Comparison of ENCODE assay signal across 17 cellular contexts in genomic region chr17:38911081-38911730, GRCh38. TPM values are rescaled to one million over a fixed set of nuclear protein-coding genes. Genes with fewer than 3 reads are reported as not detected.
DNase-seq lines count a peak whose midpoint lies in the region; ATAC-seq and TF ChIP-seq lines count a peak whose summit lies in the region.
"Had no signal": no experiment of that assay in that cellular context is flagged by ENCODE, and none has a peak within 500 bp of the region (broad histone marks: within the 10 kb centered on the region; RNA-seq: fewer than 3 reads in every experiment).

No MANE protein-coding gene starts in this region.

- CTCF ChIA-PET in activated naive CD4-positive, alpha-beta T cell treated with anti-CD3 and anti-CD28 coated beads, Interleukin-2, amount 10 ng/mL, durations not matched to agents 7 days and 5 days (lab: Charles Lee) = no interaction called here
- CTCF ChIA-PET in activated CD8-positive, alpha-beta T cell treated with anti-CD3 and anti-CD28 coated beads for 36 hours (lab: Charles Lee) = no interaction called here

- POLR2A ChIA-PET in activated CD8-positive, alpha-beta T cell treated with anti-CD3 and anti-CD28 coated beads for 36 hours (lab: Charles Lee) = interaction anchor here (0.7 to 1.9 kb wide), 4 partner anchors 10 to 63 kb away, joined by 3 to 5 read pairs (median 4); no protein-coding TSS in a partner anchor

- peak overlapping the region; percentile 59 for H3K27ac ChIP-seq in subcutaneous abdominal adipose tissue (ENCODE audit: low read depth, low read length)
- H3K27ac ChIP-seq: cardiac muscle cell, KMS-11, SJSA1 had no signal

- H3K4me3 Mint-ChIP-seq in activated naive CD4-positive, alpha-beta T cell treated with anti-CD3 and anti-CD28 coated beads, Interleukin-2, amount 10 ng/mL, durations not matched to agents 7 days and 5 days = no peak overlapping the region
- H3K4me3 Mint-ChIP-seq in activated CD8-positive, alpha-beta T cell treated with anti-CD3 and anti-CD28 coated beads for 36 hours = no peak overlapping the region

- H3K4me3 ChIP-seq in subcutaneous abdominal adipose tissue (ENCODE audit: low read depth in 1 of 5, low read length in 5 of 5) = no peak overlapping the region
- H3K4me3 ChIP-seq: cardiac muscle cell, SJSA1 had no signal

- intact Hi-C loops in activated CD8-positive, alpha-beta T cell treated with anti-CD3 and anti-CD28 coated beads for 36 hours (cut with micrococcal nuclease) = no loop called here

- no peaks in the 10 kb centered on the region for H3K27me3 Mint-ChIP-seq in activated naive CD4-positive, alpha-beta T cell treated with anti-CD3 and anti-CD28 coated beads, Interleukin-2, amount 10 ng/mL, durations not matched to agents 7 days and 5 days
- no peaks in the 10 kb centered on the region for H3K27me3 Mint-ChIP-seq in activated CD8-positive, alpha-beta T cell treated with anti-CD3 and anti-CD28 coated beads for 36 hours

- H3K9me3 ChIP-seq in subcutaneous abdominal adipose tissue (ENCODE audit: control insufficient read depth in 5 of 5, low read length in 5 of 5) = no peaks in the 10 kb centered on the region
- H3K9me3 ChIP-seq: SJSA1 had no signal

- H3K9ac ChIP-seq in subcutaneous abdominal adipose tissue (ENCODE audit: low read length in 5 of 5) = peak overlapping the region in 1 of 5 donors; percentile 41
- H3K9ac ChIP-seq: KMS-11 had no signal

- peaks cover 0 to 71% (median 45%) of the 10 kb centered on the region in 5 donors for H3K36me3 ChIP-seq in subcutaneous abdominal adipose tissue (ENCODE audit: control insufficient read depth in 5 of 5, insufficient read depth in 5 of 5, low read length in 5 of 5)

- H3K27ac Mint-ChIP-seq in activated naive CD4-positive, alpha-beta T cell treated with anti-CD3 and anti-CD28 coated beads, Interleukin-2, amount 10 ng/mL, durations not matched to agents 7 days and 5 days = no peak overlapping the region
- H3K27ac Mint-ChIP-seq in activated CD8-positive, alpha-beta T cell treated with anti-CD3 and anti-CD28 coated beads for 36 hours = peak overlapping the region; percentile 55

- no peak for ATAC-seq in activated CD8-positive, alpha-beta T cell treated with anti-CD3 and anti-CD28 coated beads for 36 hours
- ATAC-seq in HG02763 (IDR thresholded peaks at IDR 0.05; ENCODE audit: unreplicated experiment) = no peak

- peaks cover 14% of the 10 kb centered on the region for H3K4me1 Mint-ChIP-seq in activated naive CD4-positive, alpha-beta T cell treated with anti-CD3 and anti-CD28 coated beads, Interleukin-2, amount 10 ng/mL, durations not matched to agents 7 days and 5 days
- peaks cover 32% of the 10 kb centered on the region for H3K4me1 Mint-ChIP-seq in activated CD8-positive, alpha-beta T cell treated with anti-CD3 and anti-CD28 coated beads for 36 hours (ENCODE audit: low read depth)

- peaks cover 28% of the 10 kb centered on the region for H3K36me3 Mint-ChIP-seq in activated naive CD4-positive, alpha-beta T cell treated with anti-CD3 and anti-CD28 coated beads, Interleukin-2, amount 10 ng/mL, durations not matched to agents 7 days and 5 days
- peaks cover 19% of the 10 kb centered on the region for H3K36me3 Mint-ChIP-seq in activated CD8-positive, alpha-beta T cell treated with anti-CD3 and anti-CD28 coated beads for 36 hours (ENCODE audit: low read depth)

- H3K4me1 ChIP-seq in subcutaneous abdominal adipose tissue (ENCODE audit: control insufficient read depth in 5 of 5, insufficient read depth in 5 of 5, low read length in 5 of 5) = peaks cover 14 to 72% (median 65%) of the 10 kb centered on the region in 5 donors

- no peak for TF ChIP-seq CTCF in activated CD8-positive, alpha-beta T cell treated with anti-CD3 and anti-CD28 coated beads for 36 hours (IDR thresholded peaks at IDR 0.05)

- peak; percentile 9 for DNase-seq in activated naive CD4-positive, alpha-beta T cell treated with anti-CD3 and anti-CD28 coated beads, Interleukin-2, amount 10 ng/mL, durations not matched to agents 7 days and 5 days
- DNase-seq in activated naive CD4-positive, alpha-beta T cell treated with anti-CD3 and anti-CD28 coated beads, Interleukin-2, amount 50 U/mL, for 16 hours = no peak
- no peak for DNase-seq in activated CD8-positive, alpha-beta T cell treated with anti-CD3 and anti-CD28 coated beads for 36 hours
- DNase-seq in islet precursor cell (peak; percentile 45), DMS153 treated with DMSO at 0.1 percent for 48 hours (lab: John Stamatoyannopoulos, UW; ENCODE audit: unreplicated experiment) (no peak), NCI-H345 treated with DMSO at 0.1 percent for 48 hours (lab: John Stamatoyannopoulos, UW; ENCODE audit: unreplicated experiment) (no peak)
- DNase-seq: activated CD4-positive, alpha-beta T cell treated with anti-CD3 and anti-CD28 coated beads for 48 hours; GF-D8; NCI-H1417 treated with DMSO at 0.1 percent for 48 hours; NCI-H446; small intestine; T1000 had no signal

- H3K9me3 Mint-ChIP-seq in activated naive CD4-positive, alpha-beta T cell treated with anti-CD3 and anti-CD28 coated beads, Interleukin-2, amount 10 ng/mL, durations not matched to agents 7 days and 5 days = no peaks in the 10 kb centered on the region
- no peaks in the 10 kb centered on the region for H3K9me3 Mint-ChIP-seq in activated CD8-positive, alpha-beta T cell treated with anti-CD3 and anti-CD28 coated beads for 36 hours

- no peaks in the 10 kb centered on the region for H3K27me3 ChIP-seq in subcutaneous abdominal adipose tissue (ENCODE audit: control insufficient read depth in 5 of 5, insufficient read depth in 4 of 5, low read length in 5 of 5)
- H3K27me3 ChIP-seq: cardiac muscle cell, SJSA1 had no signal

RNA-seq across cellular contexts. Expression of gene LASP1, which starts 41.3 kb away (rescaled TPM):
- 100 to 1,000 TPM; 135 to 139 TPM for total RNA-seq in activated CD8-positive, alpha-beta T cell treated with anti-CD3 and anti-CD28 coated beads for 36 hours

RNA-seq across cellular contexts. Expression of gene FBXO47, which starts 56.0 kb away (rescaled TPM):
- total RNA-seq in activated CD8-positive, alpha-beta T cell treated with anti-CD3 and anti-CD28 coated beads for 36 hours = not detected
- total RNA-seq: cardiac muscle cell, SJSA1 had no signal

RNA-seq across cellular contexts. Expression of gene RPL23, which starts 57.7 kb away (rescaled TPM):
- total RNA-seq in activated CD8-positive, alpha-beta T cell treated with anti-CD3 and anti-CD28 coated beads for 36 hours = 1,000 to 10,000 TPM; 1,908 to 1,957 TPM

Comparison
In these comparisons a context has a peak if more than half of its experiments do, and no peak if none do; other contexts are left out.
1. DNase-seq: peak in activated naive CD4-positive, alpha-beta T cell treated with anti-CD3 and anti-CD28 coated beads, Interleukin-2, amount 10 ng/mL, durations not matched to agents 7 days and 5 days (single experiment) and islet precursor cell (single experiment); none in activated naive CD4-positive, alpha-beta T cell treated with anti-CD3 and anti-CD28 coated beads, Interleukin-2, amount 50 U/mL, for 16 hours (single experiment), activated CD8-positive, alpha-beta T cell treated with anti-CD3 and anti-CD28 coated beads for 36 hours (single experiment), DMS153 treated with DMSO at 0.1 percent for 48 hours (single experiment) and NCI-H345 treated with DMSO at 0.1 percent for 48 hours (single experiment).